ENCODE assay signal across 8 cellular contexts in the genomic region with DNA sequence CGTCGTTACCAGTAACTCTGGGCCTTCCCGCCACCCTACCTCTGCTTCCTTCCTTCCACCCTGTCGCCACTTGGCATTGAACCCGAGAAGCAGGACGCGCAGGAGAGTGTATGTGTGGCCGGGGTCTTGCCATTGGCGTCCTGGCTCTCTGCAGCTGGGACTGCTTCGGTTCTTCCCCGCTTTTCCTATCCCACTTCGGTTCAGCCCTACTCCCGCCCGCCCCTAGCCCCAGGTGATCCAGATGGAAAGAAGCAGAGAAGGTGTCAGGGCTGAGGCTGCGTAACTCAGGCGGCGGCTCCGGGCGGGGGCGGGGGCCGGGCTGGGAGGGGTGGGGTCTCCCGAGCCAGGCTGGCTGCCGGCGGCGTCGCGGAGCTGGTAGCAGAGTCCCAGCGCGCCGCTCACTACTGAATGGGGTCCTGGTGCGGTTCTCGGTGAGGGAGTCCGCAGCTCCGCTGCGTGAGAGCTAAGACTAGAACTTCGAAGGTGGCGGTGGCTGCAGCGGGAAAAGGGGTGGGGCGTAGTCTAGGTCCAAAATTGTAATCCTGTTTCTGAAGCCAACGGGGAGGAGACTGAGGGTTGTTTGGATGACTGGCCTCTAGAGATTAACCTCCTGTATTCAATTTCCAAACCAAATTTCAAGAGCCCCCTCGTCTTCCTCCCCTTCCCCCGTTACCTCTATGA. TPM values are rescaled to one million over a fixed set of nuclear protein-coding genes. Genes with fewer than 3 reads are reported as not detected.
DNase-seq lines count a peak whose midpoint lies in the region; ATAC-seq and TF ChIP-seq lines count a peak whose summit lies in the region.

No MANE protein-coding gene starts in this region.

- TF ChIP-seq POLR2A in IMR-90 (IDR thresholded peaks at IDR 0.05; ENCODE audit: low read depth, low read length) = no peak

- H3K4me1 ChIP-seq in BE2C (peaks cover 3% of the 10 kb centered on the region; the same call in 1 of the 2 replicates), IMR-90 (ENCODE audit: control insufficient read depth, insufficient read depth, low read length) (no peaks in the 10 kb centered on the region)

- H3K9me3 ChIP-seq in BE2C (no peaks in the 10 kb centered on the region), IMR-90 (ENCODE audit: control insufficient read depth, insufficient read depth, low read length) (no peaks in the 10 kb centered on the region)

- no peaks in the 10 kb centered on the region for H3K9me3 Mint-ChIP-seq in MCF 10A (ENCODE audit: unreplicated experiment)
- no peaks in the 10 kb centered on the region for H3K9me3 Mint-ChIP-seq in stimulated activated naive B cell treated with anti-CD40 and anti-IgM and Interleukin-4, amounts not matched to agents 10 μg/mL and 1 μg/mL and 100 μg/mL, for 72 hours

- H3K36me3 Mint-ChIP-seq in MCF 10A (ENCODE audit: insufficient read depth, unreplicated experiment) = no peaks in the 10 kb centered on the region
- no peaks in the 10 kb centered on the region for H3K36me3 Mint-ChIP-seq in stimulated activated naive B cell treated with anti-CD40 and anti-IgM and Interleukin-4, amounts not matched to agents 10 μg/mL and 1 μg/mL and 100 μg/mL, for 72 hours

- no TSS peak for BruUV-seq in IMR-90 (replicated peaks; lab: Mats Ljungman, UMichigan)
- BruUV-seq in MCF 10A (replicated peaks; lab: Mats Ljungman, UMichigan) = no TSS peak

- H2AK5ac ChIP-seq in IMR-90 (ENCODE audit: low read depth, low read length) = peak overlapping the region; percentile 71

- H4K20me1 ChIP-seq in IMR-90 (ENCODE audit: insufficient read depth, low read length) = no peaks in the 10 kb centered on the region; the same call in 1 of the 2 replicates

- peak overlapping the region; percentile 87 for H3K18ac ChIP-seq in IMR-90 (ENCODE audit: low read depth, low read length)

- peak overlapping the region; percentile 48 to 73; a peak in 2 of 4 replicates for H4K8ac ChIP-seq in IMR-90 (ENCODE audit: low read depth in 2 of 2, low read length in 2 of 2)

- H2BK5ac ChIP-seq in IMR-90 (ENCODE audit: low read depth, low read length, poor library complexity, severe bottlenecking) = peak overlapping the region; percentile 75

- TF ChIP-seq CTCF in BE2C (IDR thresholded peaks at IDR 0.05; ENCODE audit: low read depth, low read length) = no peak
- no peak for TF ChIP-seq CTCF in IMR-90 (conservative IDR thresholded peaks at IDR 0.05; ENCODE audit: low read depth, low read length)
- TF ChIP-seq CTCF in MCF 10A (IDR thresholded peaks at IDR 0.05; ENCODE audit: unreplicated experiment) = no peak

- CTCF ChIA-PET in IMR-90 (lab: Yijun Ruan, JAX) = interaction anchor here (1.0 kb wide), 1 partner anchor 18 kb away, joined by 3 read pairs; no protein-coding TSS in a partner anchor
- CTCF ChIA-PET in MCF 10A (lab: Yijun Ruan, JAX) = interaction anchor here (0.5 to 1.6 kb wide), 8 partner anchors 8 to 339 kb away, joined by 3 to 5 read pairs (median 4); no protein-coding TSS in a partner anchor

- peak overlapping the region; percentile 94 for H4K91ac ChIP-seq in IMR-90 (ENCODE audit: insufficient read depth, low read depth, low read length)

- dilution Hi-C loops in IMR-90 (cut with HindIII; ENCODE audit: low sequenced_read_pairs, unreplicated experiment) = no loop called here

- peak overlapping the region; percentile 81 for H3K56ac ChIP-seq in IMR-90 (ENCODE audit: extremely low read depth, insufficient read depth, low read length)

- peak; percentile 43 for ATAC-seq in IMR-90 (ENCODE audit: low read depth)
- peak; percentile 10 to 23 for ATAC-seq in stimulated activated naive B cell treated with anti-CD40 and anti-IgM and Interleukin-4, amounts not matched to agents 10 μg/mL and 1 μg/mL and 100 μg/mL, for 72 hours (replicated peaks)
- no peak for ATAC-seq in HG03025 (IDR thresholded peaks at IDR 0.05; ENCODE audit: low FRiP score, unreplicated experiment)
- no peak for ATAC-seq in GM19324 (IDR thresholded peaks at IDR 0.05; ENCODE audit: low FRiP score, unreplicated experiment)

- DNase-seq in BE2C (peak; percentile 57), IMR-90 (peak; percentile 64), MCF 10A (ENCODE audit: unreplicated experiment) (peak; percentile 82), iPS-NIHi11 (ENCODE audit: low spot score) (peak; percentile 51)
- DNase-seq in stimulated activated naive B cell treated with anti-CD40 and anti-IgM and Interleukin-4, amounts not matched to agents 10 μg/mL and 1 μg/mL and 100 μg/mL, for 72 hours = no peak
- no peak for DNase-seq in stimulated activated CD4-positive, alpha-beta T cell treated with anti-CD3 and anti-CD28 coated beads, Interleukin-4, amount 100 ng/mL, for 4 hours

- H2BK20ac ChIP-seq in IMR-90 (ENCODE audit: low read depth, low read length) = 0 out of 2 replicates have a peak overlapping the region, but pooled peaks have one; percentile 42

- WGBS in IMR-90 (ENCODE audit: extremely low coverage in 2 of 2, insufficient read length in 1 of 2), 2 experiments = no CpG with 5 or more reads among the region's 42 CpGs

- peak overlapping the region; percentile 87 for H4K5ac ChIP-seq in IMR-90 (ENCODE audit: low read depth, low read length)

- peak overlapping the region; percentile 63; the same call in 1 of the 3 replicates for H2BK15ac ChIP-seq in IMR-90 (ENCODE audit: low read depth, low read length)

- no peaks in the 10 kb centered on the region for H3K9me1 ChIP-seq in IMR-90 (ENCODE audit: insufficient read depth, low read length)

- in situ Hi-C loops in IMR-90 (cut with MboI; ENCODE audit: low sequenced_read_pairs) = loop anchor here (10.0 to 25.0 kb wide), 2 partner anchors 339 to 1497 kb away; a partner anchor contains a TSS

- TF ChIP-seq RAD21 in IMR-90 (IDR thresholded peaks at IDR 0.05; ENCODE audit: low read length) = no peak

- peak overlapping the region; percentile 93 for H2BK120ac ChIP-seq in IMR-90 (ENCODE audit: low read depth, low read length)

- intact Hi-C loops in IMR-90 (cut with micrococcal nuclease) (loop anchor here (1.0 to 10.0 kb wide), 6 partner anchors 149 to 1482 kb away; no protein-coding TSS in a partner anchor), MCF 10A (cut with micrococcal nuclease) (loop anchor here (1.0 to 10.0 kb wide), 4 partner anchors 152 to 721 kb away; no protein-coding TSS in a partner anchor)

- H3K4me1 Mint-ChIP-seq in MCF 10A (ENCODE audit: insufficient read depth, unreplicated experiment) = peaks cover 39% of the 10 kb centered on the region
- peaks cover 11 to 38% of the 10 kb centered on the region in 2 donors for H3K4me1 Mint-ChIP-seq in stimulated activated naive B cell treated with anti-CD40 and anti-IgM and Interleukin-4, amounts not matched to agents 10 μg/mL and 1 μg/mL and 100 μg/mL, for 72 hours

- POLR2A ChIA-PET in IMR-90 (lab: Charles Lee; ENCODE audit: unreplicated experiment) = interaction anchor here (0.7 kb wide), 1 partner anchor 35 kb away, joined by 3 read pairs; no protein-coding TSS in a partner anchor
- POLR2A ChIA-PET in MCF 10A (lab: Yijun Ruan, JAX) = interaction anchor here (0.8 kb wide), 1 partner anchor 337 kb away, joined by 3 read pairs; no protein-coding TSS in a partner anchor

- peak overlapping the region; percentile 55 for H3K27ac Mint-ChIP-seq in MCF 10A (ENCODE audit: low read depth, unreplicated experiment)
- no peak overlapping the region for H3K27ac Mint-ChIP-seq in stimulated activated naive B cell treated with anti-CD40 and anti-IgM and Interleukin-4, amounts not matched to agents 10 μg/mL and 1 μg/mL and 100 μg/mL, for 72 hours

- H3K4ac ChIP-seq in IMR-90 (ENCODE audit: low read depth, low read length) = peak overlapping the region; percentile 83

- H3K27ac ChIP-seq in IMR-90 (ENCODE audit: insufficient read depth, low read length) = peak overlapping the region; percentile 81

- H3K79me1 ChIP-seq in IMR-90 (ENCODE audit: low read depth in 1 of 2, low read length in 2 of 2) = peaks cover 10 to 34% of the 10 kb centered on the region in 2 experiments; a peak in 3 of 4 replicates

- no peaks in the 10 kb centered on the region for H3K27me3 Mint-ChIP-seq in MCF 10A (ENCODE audit: insufficient read depth, unreplicated experiment)
- peaks cover 27 to 28% of the 10 kb centered on the region in 2 donors for H3K27me3 Mint-ChIP-seq in stimulated activated naive B cell treated with anti-CD40 and anti-IgM and Interleukin-4, amounts not matched to agents 10 μg/mL and 1 μg/mL and 100 μg/mL, for 72 hours

- peak overlapping the region; percentile 94 for H2AFZ ChIP-seq in IMR-90 (replicated peaks; ENCODE audit: low read length, poor library complexity)

- H3K4me3 Mint-ChIP-seq in MCF 10A (ENCODE audit: unreplicated experiment) = peak overlapping the region; percentile 85
- H3K4me3 Mint-ChIP-seq in stimulated activated naive B cell treated with anti-CD40 and anti-IgM and Interleukin-4, amounts not matched to agents 10 μg/mL and 1 μg/mL and 100 μg/mL, for 72 hours = peak overlapping the region; percentile 88

- H2AK9ac ChIP-seq in IMR-90 (replicated peaks; ENCODE audit: low read depth, low read length, poor library complexity) = peak overlapping the region; percentile 59

- H3K14ac ChIP-seq in IMR-90 (replicated peaks; ENCODE audit: low read depth, low read length) = peak overlapping the region; percentile 98

- H3K9ac ChIP-seq in IMR-90 (ENCODE audit: low read depth, low read length) = peak overlapping the region; percentile 88

- H3K4me2 ChIP-seq in IMR-90 (ENCODE audit: low read depth, low read length) = peak overlapping the region; percentile 100

- H3K4me3 ChIP-seq in BE2C (ENCODE audit: low read depth, low read length) (peak overlapping the region; percentile 80), IMR-90 (ENCODE audit: insufficient read depth, low read depth, low read length) (peak overlapping the region; percentile 94)

- H3K23ac ChIP-seq in IMR-90 (ENCODE audit: low read depth, low read length) = peak overlapping the region; percentile 96

- no peaks in the 10 kb centered on the region for H3K36me3 ChIP-seq in BE2C
- H3K36me3 ChIP-seq in IMR-90 (ENCODE audit: control insufficient read depth, insufficient read depth, low read length) = no peaks in the 10 kb centered on the region

- H3K27me3 ChIP-seq in BE2C (no peaks in the 10 kb centered on the region), IMR-90 (ENCODE audit: control insufficient read depth, insufficient read depth, low read length) (no peaks in the 10 kb centered on the region)

TF ChIP-seq in IMR-90, 13 proteins besides CTCF, POLR2A, EP300 and RAD21:
- TF ChIP-seq, protein P1, sequence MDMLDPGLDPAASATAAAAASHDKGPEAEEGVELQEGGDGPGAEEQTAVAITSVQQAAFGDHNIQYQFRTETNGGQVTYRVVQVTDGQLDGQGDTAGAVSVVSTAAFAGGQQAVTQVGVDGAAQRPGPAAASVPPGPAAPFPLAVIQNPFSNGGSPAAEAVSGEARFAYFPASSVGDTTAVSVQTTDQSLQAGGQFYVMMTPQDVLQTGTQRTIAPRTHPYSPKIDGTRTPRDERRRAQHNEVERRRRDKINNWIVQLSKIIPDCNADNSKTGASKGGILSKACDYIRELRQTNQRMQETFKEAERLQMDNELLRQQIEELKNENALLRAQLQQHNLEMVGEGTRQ (IDR thresholded peaks at IDR 0.05; ENCODE audit: low read depth, low read length) = no peak

RNA-seq across cellular contexts. Expression of a gene that starts 1.3 kb away (rescaled TPM):
- polyA plus RNA-seq in BE2C (2012; ENCODE audit: insufficient read depth, insufficient read length, low read depth) = 1.6 TPM
- 9.9 and 10.6 TPM in 2 replicates for total RNA-seq in IMR-90 (2012; rRNA removed)
- 45.2 and 52.9 TPM in 2 replicates for polyA plus RNA-seq in IMR-90 (2012; rRNA removed)
- 21.4 and 25.6 TPM in 2 replicates for polyA plus RNA-seq in IMR-90 (2012; cell fraction: cytosol; rRNA removed)
- 9.8 and 36.9 TPM in 2 replicates for polyA plus RNA-seq in IMR-90 (2012; cell fraction: nucleus; rRNA removed; ENCODE audit: low replicate concordance)
- 11.9 and 18.9 TPM in 2 replicates for total RNA-seq in MCF 10A (2022)

Comparison
In these comparisons a context has a peak if more than half of its experiments do, and no peak if none do; other contexts are left out.
1. DNase-seq: peak in BE2C (single experiment), IMR-90 (single experiment), MCF 10A (single experiment) and iPS-NIHi11 (single experiment); none in stimulated activated naive B cell treated with anti-CD40 and anti-IgM and Interleukin-4, amounts not matched to agents 10 μg/mL and 1 μg/mL and 100 μg/mL, for 72 hours (single experiment) and stimulated activated CD4-positive, alpha-beta T cell treated with anti-CD3 and anti-CD28 coated beads, Interleukin-4, amount 100 ng/mL, for 4 hours (0 of 2).
2. ATAC-seq: peak in IMR-90 (single experiment) and stimulated activated naive B cell treated with anti-CD40 and anti-IgM and Interleukin-4, amounts not matched to agents 10 μg/mL and 1 μg/mL and 100 μg/mL, for 72 hours (2 of 2); none in HG03025 (single experiment) and GM19324 (single experiment).